ENCODE assay signal across 9 cellular contexts in genomic region chr20:63178889-63179751, GRCh38. TPM values are rescaled to one million over a fixed set of nuclear protein-coding genes. Genes with fewer than 3 reads are reported as not detected.
DNase-seq lines count a peak whose midpoint lies in the region; ATAC-seq and TF ChIP-seq lines count a peak whose summit lies in the region.
"Had no signal": no experiment of that assay in that cellular context is flagged by ENCODE, and none has a peak within 500 bp of the region (broad histone marks: within the 10 kb centered on the region; RNA-seq: fewer than 3 reads in every experiment).

No MANE protein-coding gene starts in this region.

- H3K14ac ChIP-seq in mesenchymal stem cell (ENCODE audit: low read length in 2 of 2) = no peak overlapping the region

- no peak overlapping the region for H4K91ac ChIP-seq in mesenchymal stem cell (ENCODE audit: low read length)

- no peak overlapping the region for H3K18ac ChIP-seq in mesenchymal stem cell (ENCODE audit: low read depth in 1 of 2, low read length in 2 of 2)

- no peaks in the 10 kb centered on the region for H3K9me3 Mint-ChIP-seq in central memory CD8-positive, alpha-beta T cell

- no peak overlapping the region for H3K4ac ChIP-seq in mesenchymal stem cell (ENCODE audit: low read depth in 1 of 2, low read length in 2 of 2)

- peaks cover 63 to 86% of the 10 kb centered on the region in 2 experiments for H3K27me3 ChIP-seq in mesenchymal stem cell (ENCODE audit: control insufficient read depth in 1 of 2, insufficient read depth in 1 of 2, low read length in 2 of 2)

- H3K4me3 ChIP-seq in mesenchymal stem cell (ENCODE audit: insufficient read depth in 1 of 2, low read depth in 1 of 2, low read length in 2 of 2) = no peak overlapping the region
- H3K4me3 ChIP-seq: ovary had no signal

- H3K79me1 ChIP-seq in mesenchymal stem cell (replicated peaks; ENCODE audit: low read length, poor library complexity, severe bottlenecking) = no peaks in the 10 kb centered on the region

- peaks cover 10% of the 10 kb centered on the region for H3K4me1 Mint-ChIP-seq in central memory CD8-positive, alpha-beta T cell

- H3K4me3 Mint-ChIP-seq in central memory CD8-positive, alpha-beta T cell = peak overlapping the region; percentile 68

- no peak overlapping the region for H2BK120ac ChIP-seq in mesenchymal stem cell (ENCODE audit: low read depth, low read length)

- no peak overlapping the region for H2BK12ac ChIP-seq in mesenchymal stem cell (ENCODE audit: low read length in 2 of 2)

- no peak overlapping the region for H4K8ac ChIP-seq in mesenchymal stem cell (ENCODE audit: low read length)

- H3K9me3 ChIP-seq in mesenchymal stem cell (ENCODE audit: control insufficient read depth, low read length) = no peaks in the 10 kb centered on the region
- H3K9me3 ChIP-seq: ovary had no signal

- H2BK15ac ChIP-seq in mesenchymal stem cell (ENCODE audit: low read depth, poor library complexity, severe bottlenecking) = no peak overlapping the region

- WGBS in mesenchymal stem cell = 3% methylated on average over 52 of the region's 74 CpGs

- in situ Hi-C loops in GM13976 (cut with MboI; ENCODE audit: low sequenced_read_pairs, unreplicated experiment) = no loop called here

- ATAC-seq in central memory CD8-positive, alpha-beta T cell (replicated peaks; ENCODE audit: extremely low read depth, poor library complexity, severe bottlenecking) = peak; percentile 81
- no peak for ATAC-seq in GM18517 (IDR thresholded peaks at IDR 0.05; ENCODE audit: unreplicated experiment)

- TF ChIP-seq CTCF in 22Rv1 (IDR thresholded peaks at IDR 0.05) (peak; percentile 80), GM13976 (IDR thresholded peaks at IDR 0.05; ENCODE audit: borderline replicate concordance, control extremely low read depth, extremely low read depth, insufficient read depth, missing control alignments) (peak; percentile 84)

- H2BK5ac ChIP-seq in mesenchymal stem cell (ENCODE audit: low read depth, low read length, poor library complexity, severe bottlenecking) = no peak overlapping the region

- peak; percentile 90 for DNase-seq in GM13976 (ENCODE audit: low spot score)
- DNase-seq in NCI-H1092 treated with DMSO at 0.1 percent for 48 hours (lab: John Stamatoyannopoulos, UW) = peak; percentile 28
- DNase-seq in activated CD4-positive, alpha-beta T cell treated with anti-CD3 and anti-CD28 coated beads for 4 hours = peak; percentile 76 to 81
- DNase-seq in central memory CD8-positive, alpha-beta T cell (ENCODE audit: low spot score in 2 of 2) = peak; percentile 58 to 59
- peak; percentile 19 for DNase-seq in mesenchymal stem cell
- peak; percentile 54 to 71 for DNase-seq in stimulated activated CD8-positive, alpha-beta memory T cell treated with anti-CD3 and anti-CD28 coated beads, Interleukin-4, amount 100 ng/mL, for 4 hours (ENCODE audit: low read depth in 2 of 2, low spot score in 1 of 2)

- no peaks in the 10 kb centered on the region for H3K36me3 ChIP-seq in mesenchymal stem cell (ENCODE audit: control insufficient read depth in 1 of 2, insufficient read depth in 2 of 2, low read depth in 1 of 2, low read length in 2 of 2)
- H3K36me3 ChIP-seq: ovary had no signal

- H3K23ac ChIP-seq in mesenchymal stem cell (ENCODE audit: low read length in 2 of 2) = no peak overlapping the region

- peak overlapping the region; percentile 18 for H3K4me2 ChIP-seq in mesenchymal stem cell (ENCODE audit: low read length, poor library complexity, severe bottlenecking)

- no peak overlapping the region for H3K9ac ChIP-seq in mesenchymal stem cell (ENCODE audit: low read length)

- H3K36me3 Mint-ChIP-seq in central memory CD8-positive, alpha-beta T cell (ENCODE audit: insufficient read depth) = no peaks in the 10 kb centered on the region

- H2AFZ ChIP-seq in mesenchymal stem cell (ENCODE audit: low read depth, low read length) = no peak overlapping the region

- H3K27ac Mint-ChIP-seq in central memory CD8-positive, alpha-beta T cell (ENCODE audit: low read depth) = no peak overlapping the region

- H2AK5ac ChIP-seq in mesenchymal stem cell (ENCODE audit: low read length, severe bottlenecking) = no peak overlapping the region

- peaks cover 34% of the 10 kb centered on the region for H3K4me1 ChIP-seq in mesenchymal stem cell (ENCODE audit: control insufficient read depth, insufficient read depth, low read depth, low read length)

- peaks cover 58% of the 10 kb centered on the region for H3K27me3 Mint-ChIP-seq in central memory CD8-positive, alpha-beta T cell

- H3K27ac ChIP-seq in 22Rv1 = no peak overlapping the region
- H3K27ac ChIP-seq in mesenchymal stem cell (ENCODE audit: low read length, poor library complexity, severe bottlenecking) = no peak overlapping the region
- H3K27ac ChIP-seq: ovary had no signal

RNA-seq across cellular contexts. Expression of gene YTHDF1, which starts 36.8 kb away (rescaled TPM):
- polyA plus RNA-seq in mesenchymal stem cell (2013, experiment 1 of 2) = 32.3 TPM
- polyA plus RNA-seq in mesenchymal stem cell (2013, experiment 2 of 2) = 32.4 TPM

RNA-seq across cellular contexts. Expression of gene BIRC7, which starts 56.6 kb away (rescaled TPM):
- polyA plus RNA-seq in mesenchymal stem cell (2013, experiment 1 of 2) = 1.6 TPM
- 1.5 TPM for polyA plus RNA-seq in mesenchymal stem cell (2013, experiment 2 of 2)
- polyA plus RNA-seq: ovary had no signal

Comparison
In these comparisons a context has a peak if more than half of its experiments do, and no peak if none do; other contexts are left out.
1. DNase-seq: peak in every context shown above with its lines; median percentile 90 in GM13976; 78 in activated CD4-positive, alpha-beta T cell treated with anti-CD3 and anti-CD28 coated beads for 4 hours; 62 in stimulated activated CD8-positive, alpha-beta memory T cell treated with anti-CD3 and anti-CD28 coated beads, Interleukin-4, amount 100 ng/mL, for 4 hours; 58 in central memory CD8-positive, alpha-beta T cell; 28 in NCI-H1092 treated with DMSO at 0.1 percent for 48 hours; 19 in mesenchymal stem cell.